In the genomic region with DNA sequence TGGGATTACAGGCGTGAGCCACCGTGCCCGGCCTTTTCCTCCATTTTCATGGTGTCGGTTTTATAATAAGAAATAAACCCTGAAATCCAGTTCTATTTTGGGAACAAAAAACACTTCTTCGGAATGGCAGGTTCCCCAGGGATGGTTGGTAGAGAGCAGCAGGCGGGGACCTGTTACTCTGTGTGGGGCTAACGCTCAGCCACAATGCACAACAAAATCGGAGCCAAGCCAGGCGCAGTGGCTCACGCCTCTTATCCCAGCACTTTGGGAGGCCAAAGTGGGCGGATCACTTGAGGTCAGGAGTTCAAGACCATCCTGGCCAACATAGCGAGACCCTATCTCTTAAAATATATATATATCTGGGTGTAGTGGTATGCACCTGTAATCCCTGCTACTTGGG, we compare ENCODE assay signal across 23 cellular contexts. TPM values are rescaled to one million over a fixed set of nuclear protein-coding genes. Genes with fewer than 3 reads are reported as not detected.
"Had no signal": no experiment of that assay in that cellular context is flagged by ENCODE, and none has a peak within 500 bp of the region (broad histone marks: within the 10 kb centered on the region; RNA-seq: fewer than 3 reads in every experiment).

No MANE protein-coding gene starts in this region.

- H3K27ac ChIP-seq: colonic mucosa, dorsolateral prefrontal cortex, esophagus muscularis mucosa, foreskin keratinocyte, gastroesophageal sphincter, heart left ventricle, left lung, lower lobe of right lung had no signal

- H3K36me3 ChIP-seq: colonic mucosa, left lung, lower lobe of right lung had no signal

- H3K36me3 Mint-ChIP-seq: mesothelial cell of epicardium, naive B cell had no signal

- H3K4me1 Mint-ChIP-seq: mesothelial cell of epicardium, naive B cell had no signal

- H3K27me3 ChIP-seq: colonic mucosa, esophagus muscularis mucosa, gastroesophageal sphincter had no signal

- DNase-seq: colonic mucosa; dermis blood vessel endothelial cell; dorsolateral prefrontal cortex; effector CD4-positive, alpha-beta T cell; effector memory CD4-positive, alpha-beta T cell; foreskin keratinocyte; heart left ventricle; hippocampal formation; left cardiac atrium; left ventricle myocardium superior; lower lobe of right lung; mesenchymal stem cell; mucosa of descending colon; naive B cell had no signal

- H3K4me3 ChIP-seq: colonic mucosa, dorsolateral prefrontal cortex, esophagus muscularis mucosa, gastroesophageal sphincter, heart left ventricle, left lung, lower lobe of right lung, mucosa of descending colon had no signal

- H3K9me3 ChIP-seq: colonic mucosa, esophagus muscularis mucosa, gastroesophageal sphincter, heart left ventricle, left lung, lower lobe of right lung, mucosa of descending colon had no signal

- ATAC-seq: foreskin keratinocyte, gastroesophageal sphincter, heart left ventricle, left cardiac atrium, left lung, left ventricle myocardium superior, lower lobe of right lung, mucosa of descending colon had no signal

- H3K4me3 Mint-ChIP-seq: mesothelial cell of epicardium had no signal

- H3K27me3 Mint-ChIP-seq: naive B cell had no signal

- H3K4me1 ChIP-seq: foreskin keratinocyte had no signal

- H3K27ac Mint-ChIP-seq: mesothelial cell of epicardium had no signal

- H3K9me3 Mint-ChIP-seq: mesothelial cell of epicardium had no signal

- FAIRE-seq: endothelial cell of umbilical vein, frontal cortex, islet of Langerhans, keratinocyte had no signal

RNA-seq across cellular contexts. Expression of a gene that starts 5.7 kb away (rescaled TPM):
- polyA plus RNA-seq: keratinocyte had no signal

RNA-seq across cellular contexts. Expression of a gene that starts 15.7 kb away (rescaled TPM):
- total RNA-seq: epithelial cell of proximal tubule, foreskin keratinocyte had no signal
- polyA plus RNA-seq: keratinocyte had no signal
